In genomic region chr7:130910949-130911944, GRCh38 we compare ENCODE assay signal across 1 cellular context.
TF ChIP-seq lines count a peak whose summit lies in the region.

No MANE protein-coding gene starts in this region.

TF ChIP-seq in HepG2, 621 proteins besides CTCF, POLR2A, EP300 and RAD21 (continued from another document):
- TF ChIP-seq BCL6 (CRISPR knock-in tag; IDR thresholded peaks at IDR 0.05): peak; percentile 52; the same call in 1 of the 2 replicates
- no peak for TF ChIP-seq THAP11 (CRISPR knock-in tag; IDR thresholded peaks at IDR 0.05)
- TF ChIP-seq JDP2 (CRISPR knock-in tag; IDR thresholded peaks at IDR 0.05; ENCODE audit: borderline replicate concordance): no peak
- peak; percentile 49; the same call in 1 of the 2 replicates for TF ChIP-seq ZBTB38 (CRISPR knock-in tag; IDR thresholded peaks at IDR 0.05)
- TF ChIP-seq NFYB (CRISPR knock-in tag; IDR thresholded peaks at IDR 0.05): no peak
- peak; percentile 93 for TF ChIP-seq ZNF768 (CRISPR knock-in tag; IDR thresholded peaks at IDR 0.05)
- TF ChIP-seq FUBP1 (CRISPR knock-in tag; IDR thresholded peaks at IDR 0.05; ENCODE audit: borderline replicate concordance): no peak
- TF ChIP-seq SIN3A (IDR thresholded peaks at IDR 0.05; ENCODE audit: borderline replicate concordance, low read depth, low read length): no peak
TF ChIP-seq in HepG2: peak in this region for 15.
